Comparison of ENCODE assay signal across 14 cellular contexts in the genomic region with DNA sequence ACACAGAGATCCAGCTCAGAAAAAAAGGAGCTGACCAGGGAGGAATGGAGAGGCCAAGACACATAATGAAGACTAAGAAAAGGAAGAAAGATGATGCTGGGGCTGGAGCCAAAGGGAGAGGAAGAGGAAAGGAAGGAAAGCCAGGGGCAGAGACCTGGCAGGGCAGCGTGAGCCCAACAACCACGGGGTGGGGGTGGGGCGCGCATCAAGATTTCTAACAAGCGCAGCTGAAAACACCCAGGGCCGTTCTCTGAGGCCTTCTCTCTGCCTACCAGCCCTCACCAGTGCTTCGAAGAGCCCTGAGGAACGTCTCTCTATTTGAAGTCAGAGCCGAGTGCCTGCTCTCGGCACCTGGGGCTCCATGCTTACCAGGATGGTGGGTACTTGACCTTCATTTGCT.
"Had no signal": no experiment of that assay in that cellular context is flagged by ENCODE, and none has a peak within 500 bp of the region (broad histone marks: within the 10 kb centered on the region; RNA-seq: fewer than 3 reads in every experiment).

No MANE protein-coding gene starts in this region.

- H3K27ac Mint-ChIP-seq: nephron had no signal

- H3K27me3 ChIP-seq: pancreas, testis had no signal

- H3K9me3 Mint-ChIP-seq: activated naive CD8-positive, alpha-beta T cell treated with anti-CD3 and anti-CD28 coated beads, Interleukin-2, amount 10 ng/mL, durations not matched to agents 7 days and 5 days; memory B cell; nephron; stimulated activated naive CD8-positive, alpha-beta T cell treated with anti-CD3 and anti-CD28 coated beads, Interleukin-15, Interleukin-2, amounts not matched to agents 100 ng/mL and 50 ng/mL, for 24 hours had no signal

- H3K4me1 ChIP-seq: esophagus muscularis mucosa, heart left ventricle, left ventricle myocardium inferior, testis, upper lobe of right lung had no signal

- H3K27me3 Mint-ChIP-seq: memory B cell; stimulated activated naive CD8-positive, alpha-beta T cell treated with anti-CD3 and anti-CD28 coated beads, Interleukin-15, Interleukin-2, amounts not matched to agents 100 ng/mL and 50 ng/mL, for 24 hours had no signal

- FAIRE-seq: kidney, pancreas had no signal

- H3K9me3 ChIP-seq: esophagus muscularis mucosa, heart left ventricle, left ventricle myocardium inferior, pancreas, testis, upper lobe of right lung had no signal

- DNase-seq: activated CD4-positive, alpha-beta T cell treated with anti-CD3 and anti-CD28 coated beads, Interleukin-2, amount 50 U/mL, for 1 hour; activated naive CD8-positive, alpha-beta T cell treated with anti-CD3 and anti-CD28 coated beads, Interleukin-2, amount 10 ng/mL, durations not matched to agents 7 days and 5 days; aorta; kidney; left ventricle myocardium inferior; stimulated activated CD4-positive, alpha-beta T cell treated with anti-CD3 and anti-CD28 coated beads, Interleukin-12 subunit alpha, Interleukin-12 subunit beta, amount 100 ng/mL, for 4 hours; testis; upper lobe of right lung had no signal

- H3K36me3 Mint-ChIP-seq: activated naive CD8-positive, alpha-beta T cell treated with anti-CD3 and anti-CD28 coated beads, Interleukin-2, amount 10 ng/mL, durations not matched to agents 7 days and 5 days had no signal

- H3K27ac ChIP-seq: esophagus muscularis mucosa, heart left ventricle, left ventricle myocardium inferior, pancreas, testis, upper lobe of right lung had no signal

- H3K4me3 ChIP-seq: esophagus muscularis mucosa, heart left ventricle, left ventricle myocardium inferior, pancreas, testis, upper lobe of right lung had no signal

- H3K4me3 Mint-ChIP-seq: nephron; stimulated activated naive CD8-positive, alpha-beta T cell treated with anti-CD3 and anti-CD28 coated beads, Interleukin-15, Interleukin-2, amounts not matched to agents 100 ng/mL and 50 ng/mL, for 24 hours had no signal

- H3K36me3 ChIP-seq: esophagus muscularis mucosa, heart left ventricle, left ventricle myocardium inferior, pancreas, upper lobe of right lung had no signal
